In genomic region chr16:9647981-9648701, GRCh38 we compare ENCODE assay signal across 8 cellular contexts.
A peak's percentile ranks its signal among the peaks of the same experiment; 100 is the strongest.
DNase-seq lines count a peak whose midpoint lies in the region; ATAC-seq and TF ChIP-seq lines count a peak whose summit lies in the region.

No MANE protein-coding gene starts in this region.

- ATAC-seq in GM18498 (IDR thresholded peaks at IDR 0.05; ENCODE audit: unreplicated experiment), result no peak
- ATAC-seq in HG02798 (IDR thresholded peaks at IDR 0.05; ENCODE audit: poor library complexity, unreplicated experiment), result no peak

- no peak overlapping the region for H2AFZ ChIP-seq in SU-DHL-6 (ENCODE audit: low read depth, low read length, severe bottlenecking)

- no peaks in the 10 kb centered on the region for H3F3A ChIP-seq in SU-DHL-6 (ENCODE audit: insufficient read depth)

- DNase-seq in AG09309 (ENCODE audit: low read depth) (no peak), H4 (ENCODE audit: low spot score) (peak; percentile 24), right atrium auricular region (ENCODE audit: low spot score) (no peak), tibial nerve (ENCODE audit: low spot score in 2 of 2) (peak in 1 of 2 donors; percentile 12)
- no peak for DNase-seq in stimulated activated CD8-positive, alpha-beta memory T cell treated with anti-CD3 and anti-CD28 coated beads, Interleukin-4, amount 100 ng/mL, for 48 hours

- H4K20me1 ChIP-seq in SU-DHL-6 (ENCODE audit: low read depth, low read length), result no peaks in the 10 kb centered on the region

- H3K9ac ChIP-seq in SU-DHL-6 (ENCODE audit: low read length), result no peak overlapping the region

- WGBS in tibial nerve, 2 donors, result 33 to 36% methylated on average over 7 of the region's 7 CpGs

- TF ChIP-seq POLR2A in tibial nerve (IDR thresholded peaks at IDR 0.05), result no peak

- H3K4me2 ChIP-seq in SU-DHL-6 (ENCODE audit: low read depth, low read length, poor library complexity, severe bottlenecking), result no peak overlapping the region

- H3K4me1 ChIP-seq in right atrium auricular region (peaks cover 0 to 7% of the 10 kb centered on the region in 2 donors), tibial nerve (no peaks in the 10 kb centered on the region)

- H3K79me2 ChIP-seq in SU-DHL-6 (ENCODE audit: insufficient read depth, low read length), result no peaks in the 10 kb centered on the region

- H3K27me3 ChIP-seq in SU-DHL-6 (ENCODE audit: low read length) (no peaks in the 10 kb centered on the region), right atrium auricular region (no peaks in the 10 kb centered on the region), tibial nerve (no peaks in the 10 kb centered on the region)

- no peak overlapping the region for H3K27ac ChIP-seq in SU-DHL-6 (ENCODE audit: low read depth, low read length)
- no peak overlapping the region for H3K27ac ChIP-seq in right atrium auricular region
- H3K27ac ChIP-seq in tibial nerve, result no peak overlapping the region

- peak; percentile 70 for TF ChIP-seq CTCF in AG09309 (IDR thresholded peaks at IDR 0.05; ENCODE audit: control insufficient read depth, insufficient read depth, low read depth, low read length, missing control alignments)
- peak; percentile 40 for TF ChIP-seq CTCF in SU-DHL-6 (IDR thresholded peaks at IDR 0.05; ENCODE audit: insufficient read depth, low read length, poor library complexity, severe bottlenecking)
- TF ChIP-seq CTCF in right atrium auricular region (IDR thresholded peaks at IDR 0.05), result peak; percentile 50 to 84
- TF ChIP-seq CTCF in tibial nerve (IDR thresholded peaks at IDR 0.05), result peak; percentile 26 to 38 (median 34)

- no peaks in the 10 kb centered on the region for H3K9me2 ChIP-seq in SU-DHL-6 (replicated peaks; ENCODE audit: insufficient read depth, low read length)

- no peak overlapping the region for H3K4me3 ChIP-seq in AG09309 (ENCODE audit: control insufficient read depth, low read depth, low read length)
- no peak overlapping the region for H3K4me3 ChIP-seq in SU-DHL-6 (ENCODE audit: insufficient read depth, low read length, poor library complexity, severe bottlenecking)
- H3K4me3 ChIP-seq in right atrium auricular region, result no peak overlapping the region
- H3K4me3 ChIP-seq in tibial nerve, result no peak overlapping the region

- H3K36me3 ChIP-seq in SU-DHL-6 (ENCODE audit: low read length) (no peaks in the 10 kb centered on the region), right atrium auricular region (no peaks in the 10 kb centered on the region), tibial nerve (no peaks in the 10 kb centered on the region)

- TF ChIP-seq EP300 in tibial nerve (IDR thresholded peaks at IDR 0.05), result no peak

- H3K9me3 ChIP-seq in SU-DHL-6 (ENCODE audit: insufficient read depth, low read length) (no peaks in the 10 kb centered on the region), right atrium auricular region (no peaks in the 10 kb centered on the region), tibial nerve (no peaks in the 10 kb centered on the region)
